ENCODE assay signal across 9 cellular contexts in the genomic region with DNA sequence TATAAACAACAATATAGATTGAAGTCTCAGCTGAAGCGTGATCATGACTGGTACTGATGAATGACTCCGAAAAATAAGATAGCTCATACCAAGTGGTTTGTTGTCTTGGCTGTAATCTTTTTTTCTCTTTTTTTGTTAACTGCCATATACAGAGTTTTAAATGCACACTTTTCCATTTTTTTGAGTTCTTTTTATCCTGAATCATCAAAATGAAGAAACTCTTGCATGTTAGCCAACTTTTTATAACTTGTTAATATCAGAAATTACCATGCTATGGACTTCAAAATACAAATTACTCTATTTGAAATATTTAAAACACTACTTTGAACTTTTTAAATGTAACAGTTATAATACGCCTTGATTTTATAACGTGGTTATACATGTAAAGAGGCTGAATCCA.
"Had no signal": no experiment of that assay in that cellular context is flagged by ENCODE, and none has a peak within 500 bp of the region (broad histone marks: within the 10 kb centered on the region; RNA-seq: fewer than 3 reads in every experiment).

No MANE protein-coding gene starts in this region.

- ATAC-seq: GM23338 had no signal

- H3K27ac ChIP-seq: HL-60, KMS-11 had no signal

- H3K4me2 ChIP-seq: GM23338, KMS-11 had no signal

- H3K4me3 ChIP-seq: GM23338 had no signal

- H3K9ac ChIP-seq: KMS-11 had no signal

- FAIRE-seq: H1, H54 had no signal

- H2AFZ ChIP-seq: GM23338 had no signal

- DNase-seq: H9, HCEC 1CT, IMR-90, KBM-7 had no signal
